ENCODE assay signal across 1 cellular context in genomic region chr17:39105705-39106104, GRCh38.
TF ChIP-seq lines count a peak whose summit lies in the region.

No MANE protein-coding gene starts in this region.

TF ChIP-seq in GM23338, 12 proteins besides CTCF, POLR2A, EP300 and RAD21 (continued from another document):
- TF ChIP-seq ZNF462 (CRISPR knock-in tag; IDR thresholded peaks at IDR 0.05) (no peak), EZH2phosphoT487 (IDR thresholded peaks at IDR 0.05; ENCODE audit: unreplicated experiment) (no peak), ZNF331 (CRISPR knock-in tag; IDR thresholded peaks at IDR 0.05; ENCODE audit: low read depth) (no peak)
TF ChIP-seq in GM23338: peak in this region for 0.
